15 cellular contexts compared by ENCODE assay signal in the genomic region with DNA sequence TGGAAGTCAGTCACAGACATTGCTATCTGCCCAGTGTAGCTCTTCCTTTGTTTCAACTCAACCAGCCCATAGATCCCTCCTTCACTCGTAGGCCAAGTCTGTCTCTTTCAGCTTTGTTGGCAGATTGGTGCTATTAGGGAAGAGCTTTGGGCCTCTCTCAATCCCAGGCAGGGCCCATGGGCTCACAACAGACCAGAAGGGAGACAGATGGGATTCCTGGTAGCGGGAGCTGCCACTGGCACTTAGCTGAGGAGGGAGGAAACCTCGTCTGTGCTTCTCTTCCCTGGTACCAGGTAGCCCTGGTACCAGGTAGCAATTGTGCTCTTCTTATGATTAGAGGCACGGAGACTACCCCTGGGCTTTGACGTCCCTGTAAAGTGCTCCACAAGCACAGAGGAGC.
DNase-seq lines count a peak whose midpoint lies in the region; ATAC-seq and TF ChIP-seq lines count a peak whose summit lies in the region.
"Had no signal": no experiment of that assay in that cellular context is flagged by ENCODE, and none has a peak within 500 bp of the region (broad histone marks: within the 10 kb centered on the region; RNA-seq: fewer than 3 reads in every experiment).

No MANE protein-coding gene starts in this region.

- no peaks in the 10 kb centered on the region for H3K36me3 ChIP-seq in neural cell (ENCODE audit: insufficient read depth, low read length)
- no peaks in the 10 kb centered on the region for H3K36me3 ChIP-seq in ascending aorta

- TF ChIP-seq RAD21 in neural cell (conservative IDR thresholded peaks at IDR 0.05), result no peak

- in situ Hi-C loops in G401 (cut with HindIII; ENCODE audit: low sequenced_read_pairs), result no loop called here

- TF ChIP-seq EP300 in neural cell (conservative IDR thresholded peaks at IDR 0.05; ENCODE audit: poor library complexity, severe bottlenecking), result no peak

- no peaks in the 10 kb centered on the region for H3K79me2 ChIP-seq in neural cell (replicated peaks; ENCODE audit: insufficient read depth, low read length)

- no peaks in the 10 kb centered on the region for H3K4me1 ChIP-seq in ascending aorta

- no peak overlapping the region for H3K9ac ChIP-seq in neural cell (ENCODE audit: low read length)

- no peak overlapping the region for H2AFZ ChIP-seq in neural cell (ENCODE audit: low read depth, low read length)
- H2AFZ ChIP-seq: GM23338 had no signal

- H3K27me3 ChIP-seq in neural cell (ENCODE audit: insufficient read depth, low read depth, low read length) (no peaks in the 10 kb centered on the region), ascending aorta (no peaks in the 10 kb centered on the region)

- H3K9me3 ChIP-seq in neural cell (ENCODE audit: low read length), result no peaks in the 10 kb centered on the region
- H3K9me3 ChIP-seq in ascending aorta, result peaks cover 7 to 11% of the 10 kb centered on the region in 2 donors

- DNase-seq in D341Med (ENCODE audit: low spot score) (peak; percentile 45), G401 (ENCODE audit: low spot score) (peak; percentile 82), NCI-H524 treated with DMSO at 0.1 percent for 48 hours (lab: John Stamatoyannopoulos, UW) (peak; percentile 93), ascending aorta (ENCODE audit: low spot score in 2 of 2) (no peak)
- no peak for DNase-seq in stimulated activated CD4-positive, alpha-beta T cell treated with anti-CD3 and anti-CD28 coated beads, Interleukin-4, amount 100 ng/mL, for 24 hours
- DNase-seq: ACHN; Calu3; CD4-positive, alpha-beta T cell; DND-41; GF-D8; H7; KG1 had no signal

- H3K4me2 ChIP-seq in neural cell (ENCODE audit: low read length), result peak overlapping the region; percentile 8
- H3K4me2 ChIP-seq: GM23338 had no signal

- H3K27ac ChIP-seq in neural cell (ENCODE audit: low read length) (peak overlapping the region; percentile 66), ascending aorta (no peak overlapping the region)

- no peaks in the 10 kb centered on the region for H4K20me1 ChIP-seq in neural cell (ENCODE audit: insufficient read depth)

- no peak for TF ChIP-seq CTCF in neural cell (IDR thresholded peaks at IDR 0.05; ENCODE audit: poor library complexity, severe bottlenecking)
- no peak for TF ChIP-seq CTCF in ascending aorta (IDR thresholded peaks at IDR 0.05)

- ATAC-seq in GM19463 (IDR thresholded peaks at IDR 0.05; ENCODE audit: unreplicated experiment), result no peak
- ATAC-seq: GM23338 had no signal

- peak overlapping the region; percentile 35 for H3K4me3 ChIP-seq in neural cell (ENCODE audit: low read length)
- no peak overlapping the region for H3K4me3 ChIP-seq in ascending aorta
- H3K4me3 ChIP-seq: GM23338 had no signal

- intact Hi-C loops in ascending aorta (cut with DNase I), result no loop called here

- no peaks in the 10 kb centered on the region for H3K9me2 ChIP-seq in neural cell (ENCODE audit: insufficient read depth, low read length)

- no peaks in the 10 kb centered on the region for H3F3A ChIP-seq in neural cell (ENCODE audit: insufficient read depth, low read length, poor library complexity, severe bottlenecking)

TF ChIP-seq in neural cell, 6 proteins besides CTCF, POLR2A, EP300 and RAD21:
- TF ChIP-seq TAF1 (IDR thresholded peaks at IDR 0.05; ENCODE audit: low read depth), result no peak

Comparison
In these comparisons a context has a peak if more than half of its experiments do, and no peak if none do; other contexts are left out.
1. DNase-seq: peak in D341Med (single experiment), G401 (single experiment) and NCI-H524 treated with DMSO at 0.1 percent for 48 hours (single experiment); none in stimulated activated CD4-positive, alpha-beta T cell treated with anti-CD3 and anti-CD28 coated beads, Interleukin-4, amount 100 ng/mL, for 24 hours (single experiment) and ascending aorta (0 of 2).